In the genomic region with DNA sequence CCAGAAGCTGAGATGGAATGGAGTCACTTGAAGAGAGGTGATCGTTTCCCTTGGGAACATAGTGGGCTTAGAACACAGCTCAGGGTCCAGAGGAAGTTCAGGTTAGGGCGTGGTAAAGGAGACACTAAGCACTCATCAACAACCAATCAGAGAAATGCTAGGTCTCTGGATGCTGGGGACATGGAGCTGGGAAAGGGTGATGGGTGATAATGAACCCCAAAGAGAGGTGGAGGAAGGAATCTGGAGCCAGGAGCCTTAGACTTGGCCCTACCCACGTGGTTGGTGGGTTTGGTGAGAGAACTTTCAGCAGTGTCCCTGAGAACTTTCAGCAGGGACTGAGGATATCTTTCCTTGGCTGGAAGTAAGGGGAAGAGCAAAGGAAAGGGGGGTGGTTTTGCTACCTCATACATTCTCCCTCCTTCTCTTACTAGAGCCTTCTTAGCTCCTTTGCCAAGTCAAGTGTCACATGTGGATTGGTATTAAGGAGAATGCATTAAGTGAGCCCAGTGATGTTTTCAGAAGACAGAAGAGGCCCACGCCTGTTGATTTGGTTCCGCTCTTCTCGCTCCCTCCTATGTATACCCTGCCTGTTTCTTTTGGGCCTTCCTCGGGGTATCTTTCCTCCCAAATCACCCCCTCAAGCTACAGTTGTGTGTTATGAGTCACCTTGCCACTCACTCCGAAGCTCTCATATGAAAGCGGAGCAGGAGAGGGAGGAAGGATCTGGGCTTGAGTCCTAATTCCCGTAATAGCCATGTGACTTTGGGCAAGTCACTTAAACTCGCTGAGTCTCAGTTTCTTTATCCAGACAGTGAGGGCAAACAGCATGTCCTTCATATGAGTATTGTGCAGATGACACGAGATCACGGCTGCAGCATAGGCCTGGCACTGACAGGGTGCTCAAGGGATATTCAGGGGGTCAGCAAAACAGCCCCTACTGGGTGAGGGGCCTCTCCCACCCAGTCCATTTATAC, we compare ENCODE assay signal across 9 cellular contexts.
A peak's percentile ranks its signal among the peaks of the same experiment; 100 is the strongest.
DNase-seq lines count a peak whose midpoint lies in the region; ATAC-seq and TF ChIP-seq lines count a peak whose summit lies in the region.
"Had no signal": no experiment of that assay in that cellular context is flagged by ENCODE, and none has a peak within 500 bp of the region (broad histone marks: within the 10 kb centered on the region; RNA-seq: fewer than 3 reads in every experiment).

No MANE protein-coding gene starts in this region.

- H4K20me1 ChIP-seq in BLaER1 treated with 17β-estradiol and CSF1 and Interleukin-3, amounts not matched to agents 10 nM and 100 nM: peaks cover 0 to 45% (median 28%) of the 10 kb centered on the region in 11 experiments; a peak in 19 of 22 replicates

- DNase-seq in T-helper 1 cell: peak in 4 of 5 donors; percentile 8 to 48 (median 38)
- DNase-seq in endodermal cell: peak; percentile 48
- no peak for DNase-seq in cerebellar nuclear complex (lab: John Stamatoyannopoulos, UW)

- peaks cover 2% of the 10 kb centered on the region for H3K9me3 Mint-ChIP-seq in endodermal cell
- H3K9me3 Mint-ChIP-seq in nephron: no peaks in the 10 kb centered on the region

- no peak for ATAC-seq in HG02884 (IDR thresholded peaks at IDR 0.05; ENCODE audit: unreplicated experiment)
- no peak for ATAC-seq in HG03342 (IDR thresholded peaks at IDR 0.05; ENCODE audit: unreplicated experiment)
- no peak for ATAC-seq in HG02870 (IDR thresholded peaks at IDR 0.05; ENCODE audit: unreplicated experiment)

- 0 out of 22 replicates have a peak overlapping the region, but pooled peaks of 1 of the 11 experiments have one; percentile 80 for H3K9ac ChIP-seq in BLaER1 treated with 17β-estradiol and CSF1 and Interleukin-3, amounts not matched to agents 10 nM and 100 nM
- no peak overlapping the region for H3K9ac ChIP-seq in endodermal cell (ENCODE audit: extremely low read depth, low read length, poor library complexity, severe bottlenecking)

- H3K4me1 ChIP-seq in BLaER1 treated with 17β-estradiol and CSF1 and Interleukin-3, amounts not matched to agents 10 nM and 100 nM: peaks cover 23 to 62% (median 54%) of the 10 kb centered on the region in 10 experiments
- no peaks in the 10 kb centered on the region for H3K4me1 ChIP-seq in endodermal cell (ENCODE audit: control insufficient read depth, insufficient read depth, low read length)

- H3K4me3 Mint-ChIP-seq in endodermal cell (no peak overlapping the region), nephron (peak overlapping the region; percentile 25 to 58 (median 57))

- TF ChIP-seq CTCF in endodermal cell (conservative IDR thresholded peaks at IDR 0.05) (no peak), nephron (IDR thresholded peaks at IDR 0.05; ENCODE audit: unreplicated experiment in 3 of 3) (no peak)

- H3K9me3 ChIP-seq in BLaER1 treated with 17β-estradiol and CSF1 and Interleukin-3, amounts not matched to agents 10 nM and 100 nM (replicated peaks in 1 of 11): 0 out of 22 replicates have a peak, but pooled peaks cover 0 to under 1% (median 0%) of the 10 kb centered on the region in 11 experiments
- no peaks in the 10 kb centered on the region for H3K9me3 ChIP-seq in endodermal cell (ENCODE audit: control insufficient read depth, low read length)

- H3K4me3 ChIP-seq in BLaER1 treated with 17β-estradiol and CSF1 and Interleukin-3, amounts not matched to agents 10 nM and 100 nM: no peak overlapping the region
- H3K4me3 ChIP-seq in endodermal cell (ENCODE audit: low read length): no peak overlapping the region

- peak overlapping the region in 6 of 11 experiments; percentile 70 to 97 (median 81); a peak in 8 of 22 replicates for H3K27ac ChIP-seq in BLaER1 treated with 17β-estradiol and CSF1 and Interleukin-3, amounts not matched to agents 10 nM and 100 nM
- H3K27ac ChIP-seq in endodermal cell (ENCODE audit: low read depth, low read length): no peak overlapping the region
- H3K27ac ChIP-seq: VCaP had no signal

- WGBS in endodermal cell (ENCODE audit: insufficient coverage in 1 of 2, insufficient read length in 1 of 2), 2 experiments: 95% methylated on average over 12 of the region's 13 CpGs; no CpG with 5 or more reads in 1 of the 2 experiments

- H3K27ac Mint-ChIP-seq in endodermal cell (no peak overlapping the region), nephron (peak overlapping the region in 2 of 3 experiments; percentile 68 to 76)

- peaks cover 29% of the 10 kb centered on the region for H3K27me3 Mint-ChIP-seq in endodermal cell (ENCODE audit: insufficient read depth)
- no peaks in the 10 kb centered on the region for H3K27me3 Mint-ChIP-seq in nephron (ENCODE audit: low read depth)

- H3K4me1 Mint-ChIP-seq in endodermal cell (peaks cover 15% of the 10 kb centered on the region), nephron (peaks cover 67% of the 10 kb centered on the region)

- H3K36me3 ChIP-seq in BLaER1 treated with 17β-estradiol and CSF1 and Interleukin-3, amounts not matched to agents 10 nM and 100 nM: peaks cover 0 to 29% (median 12%) of the 10 kb centered on the region in 11 experiments; a peak in 13 of 22 replicates
- H3K36me3 ChIP-seq in endodermal cell (ENCODE audit: control insufficient read depth, insufficient read depth, low read length): no peaks in the 10 kb centered on the region

- peak overlapping the region in 8 of 11 experiments; percentile 9 to 88 (median 78); a peak in 12 of 22 replicates for H3K4me2 ChIP-seq in BLaER1 treated with 17β-estradiol and CSF1 and Interleukin-3, amounts not matched to agents 10 nM and 100 nM

- H3K36me3 Mint-ChIP-seq in endodermal cell (ENCODE audit: low read depth) (no peaks in the 10 kb centered on the region), nephron (ENCODE audit: low read depth) (peaks cover 32% of the 10 kb centered on the region)

- H3K27me3 ChIP-seq in BLaER1 treated with 17β-estradiol and CSF1 and Interleukin-3, amounts not matched to agents 10 nM and 100 nM: peaks cover 68 to 92% (median 87%) of the 10 kb centered on the region in 11 experiments
- peaks cover 13% of the 10 kb centered on the region for H3K27me3 ChIP-seq in endodermal cell (ENCODE audit: control insufficient read depth, insufficient read depth, low read length, poor library complexity, severe bottlenecking)

Comparison
In these comparisons a context has a peak if more than half of its experiments do, and no peak if none do; other contexts are left out.
1. DNase-seq: peak in T-helper 1 cell (4 of 5) and endodermal cell (single experiment); none in cerebellar nuclear complex (0 of 2).